Comparison of ENCODE assay signal across 9 cellular contexts in the genomic region with DNA sequence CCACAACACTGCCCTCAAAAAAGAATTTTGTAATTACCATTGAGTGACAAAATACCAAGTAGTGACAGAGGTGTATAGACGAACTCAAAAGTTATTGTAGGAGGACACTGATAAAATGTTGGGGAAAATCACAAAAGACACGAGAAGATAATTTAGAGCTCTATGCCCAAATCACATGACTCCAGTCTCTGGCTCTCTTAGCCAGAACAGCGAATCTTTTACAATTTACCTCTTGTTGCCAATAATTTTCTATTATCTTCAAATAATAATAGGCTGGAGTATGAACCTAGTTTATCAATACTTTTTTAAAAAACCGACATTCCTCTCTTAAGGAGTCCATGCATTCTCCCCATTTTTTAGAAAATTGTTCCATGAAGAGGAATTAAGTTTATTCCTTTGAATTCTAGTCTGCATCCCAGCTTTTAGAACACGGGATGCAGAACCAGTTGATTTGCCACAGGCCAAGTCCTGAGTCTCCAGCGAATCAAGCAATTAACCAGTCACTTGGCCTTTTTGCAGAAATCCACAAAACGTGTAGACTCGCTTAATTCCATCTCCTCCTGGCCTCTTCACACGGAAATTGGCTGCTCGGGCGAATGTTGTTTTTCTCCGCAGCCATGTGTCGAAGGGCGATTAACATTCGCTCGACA. TPM values are rescaled to one million over a fixed set of nuclear protein-coding genes. Genes with fewer than 3 reads are reported as not detected.
A peak's percentile ranks its signal among the peaks of the same experiment; 100 is the strongest.
DNase-seq lines count a peak whose midpoint lies in the region; ATAC-seq and TF ChIP-seq lines count a peak whose summit lies in the region.
"Had no signal": no experiment of that assay in that cellular context is flagged by ENCODE, and none has a peak within 500 bp of the region (broad histone marks: within the 10 kb centered on the region; RNA-seq: fewer than 3 reads in every experiment).

No MANE protein-coding gene starts in this region.

- no peak overlapping the region for H3K9ac ChIP-seq in rectal smooth muscle tissue (ENCODE audit: low read length)

- no peak for TF ChIP-seq CTCF in GM06990 (IDR thresholded peaks at IDR 0.05; ENCODE audit: insufficient read depth, low read length, poor library complexity, severe bottlenecking)
- TF ChIP-seq CTCF in fibroblast of mammary gland (conservative IDR thresholded peaks at IDR 0.05; ENCODE audit: control insufficient read depth, insufficient read depth, low read depth, low read length) = no peak

- ATAC-seq in T-helper 17 cell (no peak), sciatic nerve (no peak), GM21367 (IDR thresholded peaks at IDR 0.05; ENCODE audit: unreplicated experiment) (no peak)

- intact Hi-C loops in sciatic nerve (cut with DNase I) = no loop called here

- H3K27ac ChIP-seq in rectal smooth muscle tissue (ENCODE audit: low read depth, low read length) = no peak overlapping the region

- H3K9me3 ChIP-seq in T-helper 17 cell (ENCODE audit: control insufficient read depth, low read length, poor library complexity, severe bottlenecking) = peaks cover 5% of the 10 kb centered on the region

- peaks cover 7% of the 10 kb centered on the region for H3K36me3 Mint-ChIP-seq in T-helper 17 cell (ENCODE audit: low read depth)

- H3K36me3 ChIP-seq in GM06990 (ENCODE audit: control insufficient read depth, insufficient read depth, low read length) (no peaks in the 10 kb centered on the region), rectal smooth muscle tissue (ENCODE audit: control insufficient read depth, insufficient read depth, low read length) (no peaks in the 10 kb centered on the region)

- peak overlapping the region; percentile 55 for H3K4me3 ChIP-seq in GM06990 (replicated peaks; ENCODE audit: low read depth, low read length)
- H3K4me3 ChIP-seq in fibroblast of mammary gland (ENCODE audit: control insufficient read depth, low read depth, low read length) = peak overlapping the region; percentile 55
- peak overlapping the region; percentile 60 for H3K4me3 ChIP-seq in rectal smooth muscle tissue (ENCODE audit: low read length)

- H3K27me3 ChIP-seq in GM06990 (replicated peaks; ENCODE audit: control insufficient read depth, insufficient read depth, low read length) = no peaks in the 10 kb centered on the region; the same call in 1 of the 2 replicates
- H3K27me3 ChIP-seq in rectal smooth muscle tissue (ENCODE audit: control insufficient read depth, insufficient read depth, low read length) = peaks cover 2% of the 10 kb centered on the region

- peak overlapping the region; percentile 83 for H3K4me3 Mint-ChIP-seq in T-helper 17 cell

- peaks cover 69% of the 10 kb centered on the region for H3K27me3 Mint-ChIP-seq in T-helper 17 cell

- H3K4me1 ChIP-seq in rectal smooth muscle tissue (ENCODE audit: control insufficient read depth, insufficient read depth, low read length) = no peaks in the 10 kb centered on the region

- peaks cover 6% of the 10 kb centered on the region for H3K4me1 Mint-ChIP-seq in T-helper 17 cell

- no peak for DNase-seq in GM06990 (ENCODE audit: extremely low read depth, insufficient read length)
- no peak for DNase-seq in T-helper 17 cell
- no peak for DNase-seq in fibroblast of mammary gland (ENCODE audit: low read depth)
- no peak for DNase-seq in sciatic nerve (ENCODE audit: low spot score)
- no peak for DNase-seq in cerebellar nuclear complex (lab: John Stamatoyannopoulos, UW)
- no peak for DNase-seq in middle frontal gyrus (ENCODE audit: extremely low spot score, low spot score)

- no peak overlapping the region for H3K27ac Mint-ChIP-seq in T-helper 17 cell

RNA-seq across cellular contexts. Expression of gene RIPPLY2, which starts 0.5 kb away (rescaled TPM):
- total RNA-seq in T-helper 17 cell (not detected), sciatic nerve (0.80 TPM)
- total RNA-seq: T-helper 1 cell treated with Interleukin-12 subunit alpha and Interleukin-12 subunit beta and Interleukin-4 antibody, amounts not matched to agents 30 ng/mL and 1 ng/mL, for 36 hours had no signal

RNA-seq across cellular contexts. Expression of gene CYB5R4, which starts 6.8 kb away (rescaled TPM):
- 10 to 100 TPM; 21.8 to 27.0 TPM for total RNA-seq in T-helper 17 cell
- total RNA-seq in sciatic nerve = 18.1 TPM
